14 cellular contexts compared by ENCODE assay signal in genomic region chr7:3753868-3754267, GRCh38.
"Had no signal": no experiment of that assay in that cellular context is flagged by ENCODE, and none has a peak within 500 bp of the region (broad histone marks: within the 10 kb centered on the region; RNA-seq: fewer than 3 reads in every experiment).

No MANE protein-coding gene starts in this region.

- ATAC-seq: activated CD8-positive, alpha-beta T cell treated with anti-CD3 and anti-CD28 coated beads for 36 hours; activated T-cell treated with anti-CD3 and anti-CD28 coated beads, Interleukin-2, amount 50 U/mL, for 4 hours; body of pancreas; left ventricle myocardium superior; natural killer cell treated with Interleukin-12 subunit alpha and Interleukin-12 subunit beta and Interleukin-15 and Interleukin-18, amount 100 ng/mL, for 72 hours; stimulated activated effector memory CD8-positive, alpha-beta T cell treated with anti-CD3 and anti-CD28 coated beads, Interleukin-12 subunit alpha, Interleukin-12 subunit beta, amount 100 ng/mL, for 72 hours had no signal

- H3K27me3 Mint-ChIP-seq: activated naive CD4-positive, alpha-beta T cell treated with anti-CD3 and anti-CD28 coated beads, Interleukin-2, amount 50 U/mL, for 24 hours; dendritic cell treated with granulocyte-macrophage colony-stimulating factor and Interleukin-4, amounts not matched to agents 40 ng/mL and 50 ng/mL, for 4 days had no signal

- H3K4me3 ChIP-seq: body of pancreas had no signal

- H3K4me1 Mint-ChIP-seq: activated naive CD4-positive, alpha-beta T cell treated with anti-CD3 and anti-CD28 coated beads, Interleukin-2, amount 50 U/mL, for 24 hours; stimulated activated effector memory CD8-positive, alpha-beta T cell treated with anti-CD3 and anti-CD28 coated beads, Interleukin-12 subunit alpha, Interleukin-12 subunit beta, amount 100 ng/mL, for 72 hours had no signal

- DNase-seq: activated B cell treated with CpG ODN at 0.5 μM for 24 hours; activated CD4-positive, alpha-beta T cell treated with anti-CD3 and anti-CD28 coated beads for 48 hours; activated CD8-positive, alpha-beta T cell treated with anti-CD3 and anti-CD28 coated beads for 36 hours; activated effector memory CD4-positive, alpha-beta T cell treated with anti-CD3 and anti-CD28 coated beads, Interleukin-2, amount 50 U/mL, for 16 hours; activated T-cell treated with anti-CD3 and anti-CD28 coated beads, Interleukin-2, amount 50 U/mL, for 4 hours; body of pancreas; cerebellar nuclear complex; kidney glomerular epithelial cell; left ventricle myocardium superior; mesenchymal stem cell had no signal

- H3K9me3 Mint-ChIP-seq: activated B cell treated with CpG ODN at 0.5 μM for 24 hours; activated CD8-positive, alpha-beta T cell treated with anti-CD3 and anti-CD28 coated beads for 36 hours; activated naive CD4-positive, alpha-beta T cell treated with anti-CD3 and anti-CD28 coated beads, Interleukin-2, amount 50 U/mL, for 24 hours; activated T-cell treated with anti-CD3 and anti-CD28 coated beads, Interleukin-2, amount 50 U/mL, for 4 hours; natural killer cell treated with Interleukin-12 subunit alpha and Interleukin-12 subunit beta and Interleukin-15 and Interleukin-18, amount 100 ng/mL, for 72 hours; stimulated activated effector memory CD8-positive, alpha-beta T cell treated with anti-CD3 and anti-CD28 coated beads, Interleukin-12 subunit alpha, Interleukin-12 subunit beta, amount 100 ng/mL, for 72 hours had no signal

- H3K4me1 ChIP-seq: body of pancreas had no signal

- H3K4me3 Mint-ChIP-seq: activated B cell treated with CpG ODN at 0.5 μM for 24 hours; activated CD8-positive, alpha-beta T cell treated with anti-CD3 and anti-CD28 coated beads for 36 hours; activated naive CD4-positive, alpha-beta T cell treated with anti-CD3 and anti-CD28 coated beads, Interleukin-2, amount 50 U/mL, for 24 hours; activated T-cell treated with anti-CD3 and anti-CD28 coated beads, Interleukin-2, amount 50 U/mL, for 4 hours; dendritic cell treated with granulocyte-macrophage colony-stimulating factor and Interleukin-4, amounts not matched to agents 40 ng/mL and 50 ng/mL, for 4 days; natural killer cell treated with Interleukin-12 subunit alpha and Interleukin-12 subunit beta and Interleukin-15 and Interleukin-18, amount 100 ng/mL, for 72 hours; stimulated activated effector memory CD8-positive, alpha-beta T cell treated with anti-CD3 and anti-CD28 coated beads, Interleukin-12 subunit alpha, Interleukin-12 subunit beta, amount 100 ng/mL, for 72 hours had no signal

- H3K27me3 ChIP-seq: body of pancreas had no signal

- H3K9me3 ChIP-seq: body of pancreas had no signal

- H3K27ac Mint-ChIP-seq: activated B cell treated with CpG ODN at 0.5 μM for 24 hours; activated CD8-positive, alpha-beta T cell treated with anti-CD3 and anti-CD28 coated beads for 36 hours; activated naive CD4-positive, alpha-beta T cell treated with anti-CD3 and anti-CD28 coated beads, Interleukin-2, amount 50 U/mL, for 24 hours; dendritic cell treated with granulocyte-macrophage colony-stimulating factor and Interleukin-4, amounts not matched to agents 40 ng/mL and 50 ng/mL, for 4 days; natural killer cell treated with Interleukin-12 subunit alpha and Interleukin-12 subunit beta and Interleukin-15 and Interleukin-18, amount 100 ng/mL, for 72 hours; stimulated activated effector memory CD8-positive, alpha-beta T cell treated with anti-CD3 and anti-CD28 coated beads, Interleukin-12 subunit alpha, Interleukin-12 subunit beta, amount 100 ng/mL, for 72 hours had no signal

- H3K36me3 Mint-ChIP-seq: activated naive CD4-positive, alpha-beta T cell treated with anti-CD3 and anti-CD28 coated beads, Interleukin-2, amount 50 U/mL, for 24 hours; natural killer cell treated with Interleukin-12 subunit alpha and Interleukin-12 subunit beta and Interleukin-15 and Interleukin-18, amount 100 ng/mL, for 72 hours; stimulated activated effector memory CD8-positive, alpha-beta T cell treated with anti-CD3 and anti-CD28 coated beads, Interleukin-12 subunit alpha, Interleukin-12 subunit beta, amount 100 ng/mL, for 72 hours had no signal

- H3K27ac ChIP-seq: body of pancreas had no signal
